In the genomic region with DNA sequence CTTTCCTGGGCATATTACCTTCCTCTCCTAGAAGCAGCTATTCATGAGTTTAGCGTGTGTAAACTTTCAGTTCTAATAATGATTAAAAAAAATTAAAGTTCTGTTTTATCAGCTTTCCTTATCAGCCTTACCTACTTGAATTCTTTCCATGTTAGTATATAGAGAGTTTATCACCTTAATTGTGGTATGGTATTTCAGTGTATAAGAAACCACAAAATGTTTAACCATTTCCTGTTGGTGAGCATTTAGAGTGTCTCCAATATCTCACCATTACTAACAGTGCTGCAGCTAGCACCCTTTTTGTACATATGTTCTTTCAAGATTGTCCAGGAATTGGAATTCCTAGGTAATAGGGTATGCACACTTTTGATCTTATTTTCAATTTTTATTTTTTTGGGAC, we compare ENCODE assay signal across 25 cellular contexts.
DNase-seq lines count a peak whose midpoint lies in the region; ATAC-seq lines count a peak whose summit lies in the region.
"Had no signal": no experiment of that assay in that cellular context is flagged by ENCODE, and none has a peak within 500 bp of the region (broad histone marks: within the 10 kb centered on the region; RNA-seq: fewer than 3 reads in every experiment).

No MANE protein-coding gene starts in this region.

- DNase-seq in A172 (ENCODE audit: low spot score) (peak; percentile 6), NCI-H226 (peak; percentile 25), T-cell (no peak)
- peak in 2 of 3 donors; percentile 2 to 23 for DNase-seq in CD4-positive, CD25-positive, alpha-beta regulatory T cell
- no peak for DNase-seq in central memory CD8-positive, alpha-beta T cell (ENCODE audit: low spot score in 2 of 2)
- DNase-seq in stimulated activated CD4-positive, alpha-beta T cell treated with anti-CD3 and anti-CD28 coated beads, Interleukin-4, amount 100 ng/mL, for 1 hour, result no peak
- DNase-seq: activated CD8-positive, alpha-beta memory T cell treated with anti-CD3 and anti-CD28 coated beads, Interleukin-2, amount 50 U/mL, for 4 hours; HCEC 1CT; hypothalamus; MG63; naive B cell; NCI-H1417 treated with DMSO at 0.1 percent for 48 hours; NCI-H2081; NCI-H345; nucleus accumbens; sigmoid colon; stimulated activated CD4-positive, alpha-beta T cell treated with anti-CD3 and anti-CD28 coated beads, Interleukin-4, amount 100 ng/mL, for 4 hours; stimulated activated naive B cell treated with anti-CD40 and anti-IgM and Interleukin-4, amounts not matched to agents 10 μg/mL and 1 μg/mL and 100 μg/mL, for 72 hours had no signal

- no peak overlapping the region for H3K27ac ChIP-seq in CD4-positive, CD25-positive, alpha-beta regulatory T cell (ENCODE audit: insufficient read depth, low read length, poor library complexity, severe bottlenecking)
- H3K27ac ChIP-seq: left lung, prostate gland, sigmoid colon had no signal

- H3K9me3 ChIP-seq in CD4-positive, CD25-positive, alpha-beta regulatory T cell (ENCODE audit: control insufficient read depth in 2 of 2, low read length in 2 of 2), result no peaks in the 10 kb centered on the region
- H3K9me3 ChIP-seq: left lung, MG63, prostate gland, sigmoid colon had no signal

- CTCF ChIA-PET in T-cell (lab: Charles Lee), result no interaction called here

- H3K4me3 ChIP-seq in CD4-positive, CD25-positive, alpha-beta regulatory T cell (ENCODE audit: low read depth, low read length), result no peak overlapping the region
- H3K4me3 ChIP-seq: K562, left lung, MG63, prostate gland, sigmoid colon had no signal

- no peaks in the 10 kb centered on the region for H3K27me3 Mint-ChIP-seq in CD4-positive, CD25-positive, alpha-beta regulatory T cell
- H3K27me3 Mint-ChIP-seq in central memory CD8-positive, alpha-beta T cell, result no peaks in the 10 kb centered on the region
- no peaks in the 10 kb centered on the region for H3K27me3 Mint-ChIP-seq in T-cell
- H3K27me3 Mint-ChIP-seq: brain; naive B cell; stimulated activated naive B cell treated with anti-CD40 and anti-IgM and Interleukin-4, amounts not matched to agents 10 μg/mL and 1 μg/mL and 100 μg/mL, for 72 hours had no signal

- ATAC-seq in CD4-positive, CD25-positive, alpha-beta regulatory T cell (ENCODE audit: low read depth in 2 of 2), result no peak
- ATAC-seq in central memory CD8-positive, alpha-beta T cell (replicated peaks; ENCODE audit: extremely low read depth, poor library complexity, severe bottlenecking), result no peak
- no peak for ATAC-seq in GM18517 (IDR thresholded peaks at IDR 0.05; ENCODE audit: unreplicated experiment)
- ATAC-seq in T-cell (replicated peaks in 1 of 4), result no peak
- ATAC-seq: K562; left lung; stimulated activated naive B cell treated with anti-CD40 and anti-IgM and Interleukin-4, amounts not matched to agents 10 μg/mL and 1 μg/mL and 100 μg/mL, for 72 hours had no signal

- peaks cover 34% of the 10 kb centered on the region for H3K36me3 Mint-ChIP-seq in CD4-positive, CD25-positive, alpha-beta regulatory T cell
- peaks cover 23% of the 10 kb centered on the region for H3K36me3 Mint-ChIP-seq in central memory CD8-positive, alpha-beta T cell (ENCODE audit: insufficient read depth)
- peaks cover 52% of the 10 kb centered on the region for H3K36me3 Mint-ChIP-seq in T-cell

- no peak overlapping the region for H3K4me3 Mint-ChIP-seq in CD4-positive, CD25-positive, alpha-beta regulatory T cell
- H3K4me3 Mint-ChIP-seq in central memory CD8-positive, alpha-beta T cell, result no peak overlapping the region
- H3K4me3 Mint-ChIP-seq in T-cell, result no peak overlapping the region
- H3K4me3 Mint-ChIP-seq: brain; CD14-positive monocyte; naive B cell; stimulated activated naive B cell treated with anti-CD40 and anti-IgM and Interleukin-4, amounts not matched to agents 10 μg/mL and 1 μg/mL and 100 μg/mL, for 72 hours had no signal

- POLR2A ChIA-PET in T-cell (lab: Charles Lee), result no interaction called here

- H3K36me3 ChIP-seq in CD4-positive, CD25-positive, alpha-beta regulatory T cell (ENCODE audit: control insufficient read depth, insufficient read depth, low read length), result peaks cover 44% of the 10 kb centered on the region
- H3K36me3 ChIP-seq: MG63, prostate gland had no signal

- no peaks in the 10 kb centered on the region for H3K27me3 ChIP-seq in CD4-positive, CD25-positive, alpha-beta regulatory T cell (ENCODE audit: control insufficient read depth, insufficient read depth, low read length)
- H3K27me3 ChIP-seq: left lung, MG63, sigmoid colon had no signal

- H3K27ac Mint-ChIP-seq in CD4-positive, CD25-positive, alpha-beta regulatory T cell, result no peak overlapping the region
- peak overlapping the region; percentile 73 for H3K27ac Mint-ChIP-seq in central memory CD8-positive, alpha-beta T cell (ENCODE audit: low read depth)
- H3K27ac Mint-ChIP-seq in T-cell, result no peak overlapping the region
- H3K27ac Mint-ChIP-seq: activated T-helper 2 cell treated with anti-CD3 and anti-CD28 coated beads, Interferon-gamma antibody, Interleukin-2, Interleukin-4, amounts not matched to agents 10 μg/mL and 5 μg/mL and 100 μg/mL, durations not matched to agents 14 hours and 24 hours and 36 hours; naive B cell; stimulated activated naive B cell treated with anti-CD40 and anti-IgM and Interleukin-4, amounts not matched to agents 10 μg/mL and 1 μg/mL and 100 μg/mL, for 72 hours had no signal

- H3K4me1 ChIP-seq in CD4-positive, CD25-positive, alpha-beta regulatory T cell (ENCODE audit: control insufficient read depth, insufficient read depth, low read length, poor library complexity, severe bottlenecking), result no peaks in the 10 kb centered on the region
- H3K4me1 ChIP-seq: left lung, prostate gland, sigmoid colon had no signal

- peaks cover 13 to 32% (median 18%) of the 10 kb centered on the region in 4 donors for H3K4me1 Mint-ChIP-seq in CD4-positive, CD25-positive, alpha-beta regulatory T cell
- H3K4me1 Mint-ChIP-seq in central memory CD8-positive, alpha-beta T cell, result peaks cover 19% of the 10 kb centered on the region
- peaks cover 14 to 22% (median 18%) of the 10 kb centered on the region in 3 donors for H3K4me1 Mint-ChIP-seq in T-cell
- H3K4me1 Mint-ChIP-seq: brain, CD14-positive monocyte, naive B cell had no signal

- peaks cover 0 to 4% (median 2%) of the 10 kb centered on the region in 7 donors for H3K9me3 Mint-ChIP-seq in CD4-positive, CD25-positive, alpha-beta regulatory T cell
- H3K9me3 Mint-ChIP-seq in central memory CD8-positive, alpha-beta T cell, result no peaks in the 10 kb centered on the region
- H3K9me3 Mint-ChIP-seq in T-cell, result peaks cover 0 to 4% (median 4%) of the 10 kb centered on the region in 3 donors
- H3K9me3 Mint-ChIP-seq: brain, naive B cell had no signal

Comparison
In these comparisons a context has a peak if more than half of its experiments do, and no peak if none do; other contexts are left out.
1. DNase-seq: peak in A172 (single experiment), CD4-positive, CD25-positive, alpha-beta regulatory T cell (2 of 3) and NCI-H226 (single experiment); none in central memory CD8-positive, alpha-beta T cell (0 of 2), stimulated activated CD4-positive, alpha-beta T cell treated with anti-CD3 and anti-CD28 coated beads, Interleukin-4, amount 100 ng/mL, for 1 hour (single experiment) and T-cell (0 of 34).